In the genomic region with DNA sequence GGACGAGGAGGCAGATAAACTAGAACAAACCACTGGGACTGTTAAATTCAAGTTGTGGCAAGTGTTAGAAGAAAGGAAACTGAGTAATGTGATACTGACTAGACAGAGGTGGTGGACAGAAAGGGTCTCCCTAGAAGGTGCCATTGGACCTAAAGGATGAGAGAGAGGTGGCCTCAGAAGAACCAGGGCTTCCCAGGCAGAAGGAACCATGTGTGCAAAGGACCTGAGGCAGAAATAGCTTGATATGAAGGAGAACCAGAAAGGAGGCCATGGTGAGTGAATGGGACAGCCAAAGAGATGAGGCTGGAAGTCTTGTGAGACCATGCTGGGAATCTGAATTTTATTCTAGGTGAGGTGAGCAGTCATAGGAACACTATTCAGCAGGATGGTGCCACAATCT, we compare ENCODE assay signal across 38 cellular contexts. TPM values are rescaled to one million over a fixed set of nuclear protein-coding genes. Genes with fewer than 3 reads are reported as not detected.
"Had no signal": no experiment of that assay in that cellular context is flagged by ENCODE, and none has a peak within 500 bp of the region (broad histone marks: within the 10 kb centered on the region; RNA-seq: fewer than 3 reads in every experiment).

No MANE protein-coding gene starts in this region.

- DNase-seq: activated B cell treated with CpG ODN at 0.5 μM for 24 hours; activated CD4-positive, alpha-beta memory T cell treated with anti-CD3 and anti-CD28 coated beads for 36 hours; activated CD4-positive, alpha-beta T cell treated with anti-CD3 and anti-CD28 coated beads for 4 hours; activated CD4-positive, alpha-beta T cell treated with anti-CD3 and anti-CD28 coated beads, Interleukin-2, amount 10 ng/mL, durations not matched to agents 24 days and 14 days; activated CD4-positive, alpha-beta T cell treated with anti-CD3 and anti-CD28 coated beads, Interleukin-2, amount 50 U/mL, for 1 hour; activated CD4-positive, alpha-beta T cell treated with anti-CD3 and anti-CD28 coated beads, Interleukin-2, amount 50 U/mL, for 4 hours; activated CD4-positive, CD25-positive, alpha-beta regulatory T cell treated with anti-CD3 and anti-CD28 coated beads, Interleukin-2, amount 50 U/mL, for 72 hours; activated CD8-positive, alpha-beta memory T cell treated with anti-CD3 and anti-CD28 coated beads, Interleukin-2, amount 50 U/mL, for 4 hours; activated CD8-positive, alpha-beta T cell treated with anti-CD3 and anti-CD28 coated beads for 36 hours; activated effector memory CD4-positive, alpha-beta T cell treated with anti-CD3 and anti-CD28 coated beads, Interleukin-2, amount 50 U/mL, for 16 hours; activated gamma-delta T cell treated with Interleukin-2 at 50 U/mL for 16 hours; activated naive CD4-positive, alpha-beta T cell; activated naive CD4-positive, alpha-beta T cell treated with anti-CD3 and anti-CD28 coated beads for 36 hours; activated naive CD4-positive, alpha-beta T cell treated with anti-CD3 and anti-CD28 coated beads, Interleukin-2, amount 50 U/mL, for 16 hours; activated naive CD8-positive, alpha-beta T cell treated with anti-CD3 and anti-CD28 coated beads for 36 hours; activated T-cell treated with anti-CD3 and anti-CD28 coated beads for 4 hours; activated T-cell treated with anti-CD3 and anti-CD28 coated beads, Interleukin-2, amount 50 U/mL, for 1 hour; activated T-cell treated with anti-CD3 and anti-CD28 coated beads, Interleukin-2, amount 50 U/mL, for 4 hours; activated T-cell treated with anti-CD3 and anti-CD28 coated beads, Interleukin-2, amount 50 U/mL, for 72 hours; adrenal gland; amniotic stem cell; aorta; body of pancreas; brain microvascular endothelial cell; central memory CD4-positive, alpha-beta T cell; T-cell; T-helper 17 cell had no signal

- H3K4me3 Mint-ChIP-seq: activated B cell treated with CpG ODN at 0.5 μM for 24 hours; activated CD4-positive, alpha-beta memory T cell treated with anti-CD3 and anti-CD28 coated beads for 36 hours; activated CD4-positive, alpha-beta T cell treated with anti-CD3 and anti-CD28 coated beads, Interleukin-2, amount 10 ng/mL, durations not matched to agents 24 days and 14 days; activated CD8-positive, alpha-beta T cell treated with anti-CD3 and anti-CD28 coated beads for 36 hours; activated naive CD4-positive, alpha-beta T cell treated with anti-CD3 and anti-CD28 coated beads for 36 hours; activated naive CD8-positive, alpha-beta T cell treated with anti-CD3 and anti-CD28 coated beads for 36 hours; activated T-cell treated with anti-CD3 and anti-CD28 coated beads, Interleukin-2, amount 50 U/mL, for 4 hours; activated T-cell treated with anti-CD3 and anti-CD28 coated beads, Interleukin-2, amount 50 U/mL, for 72 hours; activated T-helper 1 cell treated with anti-CD3 and anti-CD28 coated beads, Interleukin-12 subunit alpha, Interleukin-12 subunit beta, Interleukin-2, Interleukin-4 antibody, amounts not matched to agents 30 ng/mL and 10 ng/mL and 1 ng/mL, durations not matched to agents 14 hours and 24 hours and 36 hours; activated T-helper 17 cell treated with anti-CD3 and anti-CD28 coated beads, Interleukin-2, amount 50 U/mL, for 72 hours; T-cell; T-helper 17 cell had no signal

- H3K27me3 ChIP-seq: adrenal gland, body of pancreas, brain microvascular endothelial cell, breast epithelium had no signal

- H3K27ac ChIP-seq: adrenal gland, body of pancreas, brain microvascular endothelial cell, breast epithelium, VCaP had no signal

- ATAC-seq: activated CD8-positive, alpha-beta T cell treated with anti-CD3 and anti-CD28 coated beads for 36 hours; activated T-cell treated with anti-CD3 and anti-CD28 coated beads, Interleukin-2, amount 50 U/mL, for 4 hours; activated T-cell treated with anti-CD3 and anti-CD28 coated beads, Interleukin-2, amount 50 U/mL, for 72 hours; activated T-helper 17 cell treated with anti-CD3 and anti-CD28 coated beads, Interleukin-2, amount 50 U/mL, for 72 hours; body of pancreas; T-cell; T-helper 17 cell had no signal

- H3K27ac Mint-ChIP-seq: activated B cell treated with CpG ODN at 0.5 μM for 24 hours; activated CD4-positive, alpha-beta memory T cell treated with anti-CD3 and anti-CD28 coated beads for 36 hours; activated CD4-positive, alpha-beta T cell treated with anti-CD3 and anti-CD28 coated beads, Interleukin-2, amount 10 ng/mL, durations not matched to agents 24 days and 14 days; activated CD8-positive, alpha-beta T cell treated with anti-CD3 and anti-CD28 coated beads for 36 hours; activated naive CD4-positive, alpha-beta T cell treated with anti-CD3 and anti-CD28 coated beads for 36 hours; activated naive CD4-positive, alpha-beta T cell treated with anti-CD3 and anti-CD28 coated beads, Interleukin-2, amount 50 U/mL, for 72 hours; activated naive CD8-positive, alpha-beta T cell treated with anti-CD3 and anti-CD28 coated beads for 36 hours; activated T-cell treated with anti-CD3 and anti-CD28 coated beads, Interleukin-2, amount 50 U/mL, for 72 hours; activated T-helper 1 cell treated with anti-CD3 and anti-CD28 coated beads, Interleukin-12 subunit alpha, Interleukin-12 subunit beta, Interleukin-2, Interleukin-4 antibody, amounts not matched to agents 30 ng/mL and 10 ng/mL and 1 ng/mL, durations not matched to agents 14 hours and 24 hours and 36 hours; activated T-helper 17 cell treated with anti-CD3 and anti-CD28 coated beads, Interleukin-2, amount 50 U/mL, for 72 hours; T-cell; T-helper 17 cell had no signal

RNA-seq across cellular contexts. Expression of gene SYDE1, which starts 2.8 kb away (rescaled TPM):
- total RNA-seq: activated B cell treated with CpG ODN at 0.5 μM for 24 hours had no signal

RNA-seq across cellular contexts. Expression of gene OR1I1, which starts 22.4 kb away (rescaled TPM):
- total RNA-seq: activated B cell treated with CpG ODN at 0.5 μM for 24 hours; activated CD4-positive, alpha-beta memory T cell treated with anti-CD3 and anti-CD28 coated beads for 36 hours; activated CD4-positive, alpha-beta T cell treated with anti-CD3 and anti-CD28 coated beads, Interleukin-2, amount 10 ng/mL, durations not matched to agents 24 days and 14 days; activated CD8-positive, alpha-beta memory T cell treated with anti-CD3 and anti-CD28 coated beads for 36 hours; activated CD8-positive, alpha-beta T cell treated with anti-CD3 and anti-CD28 coated beads for 36 hours; activated naive CD4-positive, alpha-beta T cell treated with anti-CD3 and anti-CD28 coated beads for 36 hours; activated naive CD4-positive, alpha-beta T cell treated with anti-CD3 and anti-CD28 coated beads, Interleukin-2, amount 50 U/mL, for 72 hours; activated naive CD8-positive, alpha-beta T cell treated with anti-CD3 and anti-CD28 coated beads for 36 hours; activated T-cell treated with anti-CD3 and anti-CD28 coated beads, Interleukin-2, amount 50 U/mL, for 4 hours; activated T-cell treated with anti-CD3 and anti-CD28 coated beads, Interleukin-2, amount 50 U/mL, for 72 hours; activated T-helper 1 cell treated with anti-CD3 and anti-CD28 coated beads, Interleukin-12 subunit alpha, Interleukin-12 subunit beta, Interleukin-2, Interleukin-4 antibody, amounts not matched to agents 30 ng/mL and 10 ng/mL and 1 ng/mL, durations not matched to agents 14 hours and 24 hours and 36 hours; activated T-helper 17 cell treated with anti-CD3 and anti-CD28 coated beads, Interleukin-2, amount 50 U/mL, for 72 hours; adrenal gland; aorta; astrocyte; body of pancreas; breast epithelium; cardiac septum; cerebellum; T-cell; T-helper 1 cell treated with Interleukin-12 subunit alpha and Interleukin-12 subunit beta and Interleukin-4 antibody, amounts not matched to agents 30 ng/mL and 1 ng/mL, for 36 hours; T-helper 17 cell; T-helper 2 cell treated with Interferon-gamma antibody and Interleukin-4, amounts not matched to agents 100 ng/mL and 5 ng/mL, for 36 hours had no signal

RNA-seq across cellular contexts. Expression of gene CASP14, which starts 55.1 kb away (rescaled TPM):
- total RNA-seq: activated B cell treated with CpG ODN at 0.5 μM for 24 hours; activated CD4-positive, alpha-beta memory T cell treated with anti-CD3 and anti-CD28 coated beads for 36 hours; activated CD4-positive, alpha-beta T cell treated with anti-CD3 and anti-CD28 coated beads, Interleukin-2, amount 10 ng/mL, durations not matched to agents 24 days and 14 days; activated CD8-positive, alpha-beta memory T cell treated with anti-CD3 and anti-CD28 coated beads for 36 hours; activated CD8-positive, alpha-beta T cell treated with anti-CD3 and anti-CD28 coated beads for 36 hours; activated naive CD4-positive, alpha-beta T cell treated with anti-CD3 and anti-CD28 coated beads for 36 hours; activated naive CD4-positive, alpha-beta T cell treated with anti-CD3 and anti-CD28 coated beads, Interleukin-2, amount 50 U/mL, for 72 hours; activated naive CD8-positive, alpha-beta T cell treated with anti-CD3 and anti-CD28 coated beads for 36 hours; activated T-cell treated with anti-CD3 and anti-CD28 coated beads, Interleukin-2, amount 50 U/mL, for 4 hours; activated T-cell treated with anti-CD3 and anti-CD28 coated beads, Interleukin-2, amount 50 U/mL, for 72 hours; activated T-helper 1 cell treated with anti-CD3 and anti-CD28 coated beads, Interleukin-12 subunit alpha, Interleukin-12 subunit beta, Interleukin-2, Interleukin-4 antibody, amounts not matched to agents 30 ng/mL and 10 ng/mL and 1 ng/mL, durations not matched to agents 14 hours and 24 hours and 36 hours; activated T-helper 17 cell treated with anti-CD3 and anti-CD28 coated beads, Interleukin-2, amount 50 U/mL, for 72 hours; adrenal gland; aorta; astrocyte; body of pancreas; cardiac septum; cerebellum; T-cell; T-helper 1 cell treated with Interleukin-12 subunit alpha and Interleukin-12 subunit beta and Interleukin-4 antibody, amounts not matched to agents 30 ng/mL and 1 ng/mL, for 36 hours; T-helper 17 cell; T-helper 2 cell treated with Interferon-gamma antibody and Interleukin-4, amounts not matched to agents 100 ng/mL and 5 ng/mL, for 36 hours had no signal
